In genomic region chr9:34547960-34548603, GRCh38 we compare ENCODE assay signal across 8 cellular contexts. TPM values are rescaled to one million over a fixed set of nuclear protein-coding genes. Genes with fewer than 3 reads are reported as not detected.
DNase-seq lines count a peak whose midpoint lies in the region; ATAC-seq and TF ChIP-seq lines count a peak whose summit lies in the region.

No MANE protein-coding gene starts in this region.

- H3K4me2 ChIP-seq in fibroblast of lung (ENCODE audit: extremely low read depth, insufficient read depth, low read length) = no peak overlapping the region

- intact Hi-C loops in activated CD4-positive, alpha-beta T cell treated with anti-CD3 and anti-CD28 coated beads for 36 hours (cut with DNase I, micrococcal nuclease) = loop anchor here (1.0 to 2.0 kb wide), 6 partner anchors 43 to 144 kb away; no protein-coding TSS in a partner anchor
- intact Hi-C loops in aorta (cut with DNase I) = loop anchor here (2.0 kb wide), 1 partner anchor 43 kb away; no protein-coding TSS in a partner anchor

- no peaks in the 10 kb centered on the region for H3K36me3 Mint-ChIP-seq in activated CD4-positive, alpha-beta T cell treated with anti-CD3 and anti-CD28 coated beads for 36 hours (ENCODE audit: low read depth)
- no peaks in the 10 kb centered on the region for H3K36me3 Mint-ChIP-seq in activated CD8-positive, alpha-beta memory T cell treated with anti-CD3 and anti-CD28 coated beads, Interleukin-2, amount 10 ng/mL, durations not matched to agents 7 days and 5 days
- H3K36me3 Mint-ChIP-seq in naive B cell = no peaks in the 10 kb centered on the region

- WGBS in aorta, 2 donors = 11 to 17% methylated on average over 13 of the region's 13 CpGs

- no peaks in the 10 kb centered on the region for H3K36me3 ChIP-seq in fibroblast of lung (ENCODE audit: control insufficient read depth, insufficient read depth, low read length)
- H3K36me3 ChIP-seq in aorta (ENCODE audit: control insufficient read depth in 1 of 2, insufficient read depth in 2 of 2, low read length in 1 of 2) = no peaks in the 10 kb centered on the region

- no peaks in the 10 kb centered on the region for H3K79me2 ChIP-seq in fibroblast of lung (ENCODE audit: control insufficient read depth, insufficient read depth, low read length)

- H2AFZ ChIP-seq in fibroblast of lung (ENCODE audit: low read length) = no peak overlapping the region

- peaks cover 2% of the 10 kb centered on the region for H3K27me3 ChIP-seq in fibroblast of lung (ENCODE audit: control insufficient read depth, insufficient read depth, low read length)
- no peaks in the 10 kb centered on the region for H3K27me3 ChIP-seq in aorta (ENCODE audit: control insufficient read depth in 1 of 2, insufficient read depth in 2 of 2, low read length in 1 of 2)

- H3K9me3 ChIP-seq in fibroblast of lung (ENCODE audit: control insufficient read depth, insufficient read depth, low read depth, low read length) (no peaks in the 10 kb centered on the region), aorta (ENCODE audit: control insufficient read depth, low read length) (no peaks in the 10 kb centered on the region)

- H3K4me3 Mint-ChIP-seq in activated CD4-positive, alpha-beta T cell treated with anti-CD3 and anti-CD28 coated beads for 36 hours = no peak overlapping the region
- no peak overlapping the region for H3K4me3 Mint-ChIP-seq in activated CD8-positive, alpha-beta memory T cell treated with anti-CD3 and anti-CD28 coated beads, Interleukin-2, amount 10 ng/mL, durations not matched to agents 7 days and 5 days
- H3K4me3 Mint-ChIP-seq in naive B cell = no peak overlapping the region

- CTCF ChIA-PET in activated CD4-positive, alpha-beta T cell treated with anti-CD3 and anti-CD28 coated beads for 36 hours (lab: Charles Lee) = interaction anchor here (0.6 to 2.6 kb wide), 14 partner anchors 21 to 255 kb away, joined by 3 to 17 read pairs (median 3); no protein-coding TSS in a partner anchor
- CTCF ChIA-PET in activated CD8-positive, alpha-beta memory T cell treated with anti-CD3 and anti-CD28 coated beads, Interleukin-2, amount 10 ng/mL, durations not matched to agents 7 days and 5 days (lab: Charles Lee) = interaction anchor here (0.6 to 2.1 kb wide), 16 partner anchors 9 to 985 kb away, joined by 3 to 13 read pairs (median 5); partner anchors contain the start of genes DCTN3 and RPP25L

- H3K27ac Mint-ChIP-seq in activated CD4-positive, alpha-beta T cell treated with anti-CD3 and anti-CD28 coated beads for 36 hours = no peak overlapping the region
- no peak overlapping the region for H3K27ac Mint-ChIP-seq in activated CD8-positive, alpha-beta memory T cell treated with anti-CD3 and anti-CD28 coated beads, Interleukin-2, amount 10 ng/mL, durations not matched to agents 7 days and 5 days
- no peak overlapping the region for H3K27ac Mint-ChIP-seq in naive B cell

- no peaks in the 10 kb centered on the region for H3K9me3 Mint-ChIP-seq in activated CD4-positive, alpha-beta T cell treated with anti-CD3 and anti-CD28 coated beads for 36 hours (ENCODE audit: low read depth)
- no peaks in the 10 kb centered on the region for H3K9me3 Mint-ChIP-seq in activated CD8-positive, alpha-beta memory T cell treated with anti-CD3 and anti-CD28 coated beads, Interleukin-2, amount 10 ng/mL, durations not matched to agents 7 days and 5 days (ENCODE audit: low read depth)
- no peaks in the 10 kb centered on the region for H3K9me3 Mint-ChIP-seq in naive B cell

- H3K4me1 Mint-ChIP-seq in activated CD4-positive, alpha-beta T cell treated with anti-CD3 and anti-CD28 coated beads for 36 hours = no peaks in the 10 kb centered on the region
- no peaks in the 10 kb centered on the region for H3K4me1 Mint-ChIP-seq in activated CD8-positive, alpha-beta memory T cell treated with anti-CD3 and anti-CD28 coated beads, Interleukin-2, amount 10 ng/mL, durations not matched to agents 7 days and 5 days
- peaks cover 0 to 4% (median 0%) of the 10 kb centered on the region in 3 donors for H3K4me1 Mint-ChIP-seq in naive B cell

- ATAC-seq in activated CD4-positive, alpha-beta T cell treated with anti-CD3 and anti-CD28 coated beads for 36 hours = peak; percentile 71
- ATAC-seq in activated CD8-positive, alpha-beta memory T cell treated with anti-CD3 and anti-CD28 coated beads, Interleukin-2, amount 10 ng/mL, durations not matched to agents 7 days and 5 days = peak; percentile 48
- ATAC-seq in naive B cell (ENCODE audit: low read depth in 2 of 2) = peak in 1 of 2 donors; percentile 47
- ATAC-seq in aorta (ENCODE audit: low FRiP score) = peak; percentile 84
- no peak for ATAC-seq in GM18868 (IDR thresholded peaks at IDR 0.05; ENCODE audit: unreplicated experiment)

- no peaks in the 10 kb centered on the region for H3K4me1 ChIP-seq in fibroblast of lung (ENCODE audit: control insufficient read depth, extremely low read depth, insufficient read depth, low read length)
- no peaks in the 10 kb centered on the region for H3K4me1 ChIP-seq in aorta (ENCODE audit: control insufficient read depth in 1 of 2, insufficient read depth in 2 of 2, low read length in 2 of 2)

- H3K4me3 ChIP-seq in fibroblast of lung (replicated peaks in 1 of 4; ENCODE audit: control extremely low read depth in 1 of 4, insufficient read depth in 1 of 4, low read depth in 3 of 4, low read length in 4 of 4) = no peak overlapping the region
- no peak overlapping the region for H3K4me3 ChIP-seq in aorta (ENCODE audit: low read length in 2 of 2)

- POLR2A ChIA-PET in activated CD4-positive, alpha-beta T cell treated with anti-CD3 and anti-CD28 coated beads for 36 hours (lab: Charles Lee) = no interaction called here

- peak; percentile 81 to 85 for TF ChIP-seq CTCF in fibroblast of lung (conservative IDR thresholded peaks at IDR 0.05 in 1 of 2, IDR thresholded peaks at IDR 0.05 in 1 of 2; ENCODE audit: low read depth in 1 of 2, low read length in 2 of 2)

- peak; percentile 69 for DNase-seq in activated CD4-positive, alpha-beta T cell treated with anti-CD3 and anti-CD28 coated beads for 36 hours
- no peak for DNase-seq in activated CD4-positive, alpha-beta T cell treated with anti-CD3 and anti-CD28 coated beads for 1 hour
- DNase-seq in NCI-H2171 (lab: John Stamatoyannopoulos, UW) = peak; percentile 20
- DNase-seq in activated CD8-positive, alpha-beta memory T cell treated with anti-CD3 and anti-CD28 coated beads, Interleukin-2, amount 10 ng/mL, durations not matched to agents 7 days and 5 days = no peak
- DNase-seq in fibroblast of lung (ENCODE audit: low read depth in 2 of 2) = peak; percentile 35 to 55
- DNase-seq in naive B cell = peak; percentile 18
- peak; percentile 83 to 91 for DNase-seq in aorta

- no peak overlapping the region for H3K27ac ChIP-seq in fibroblast of lung (ENCODE audit: insufficient read depth, low read length)
- no peak overlapping the region for H3K27ac ChIP-seq in aorta (ENCODE audit: low read depth in 1 of 2, low read length in 2 of 2)

- no peak overlapping the region for H3K9ac ChIP-seq in fibroblast of lung (ENCODE audit: insufficient read depth, low read length)

- no peaks in the 10 kb centered on the region for H4K20me1 ChIP-seq in fibroblast of lung (ENCODE audit: control insufficient read depth, extremely low read depth, insufficient read depth, low read length)

- peaks cover 7% of the 10 kb centered on the region for H3K27me3 Mint-ChIP-seq in activated CD4-positive, alpha-beta T cell treated with anti-CD3 and anti-CD28 coated beads for 36 hours
- peaks cover 18% of the 10 kb centered on the region for H3K27me3 Mint-ChIP-seq in activated CD8-positive, alpha-beta memory T cell treated with anti-CD3 and anti-CD28 coated beads, Interleukin-2, amount 10 ng/mL, durations not matched to agents 7 days and 5 days
- H3K27me3 Mint-ChIP-seq in naive B cell = peaks cover 26 to 48% (median 39%) of the 10 kb centered on the region in 3 donors

RNA-seq across cellular contexts. Expression of gene ENHO, which starts 25.3 kb away (rescaled TPM):
- total RNA-seq in activated CD4-positive, alpha-beta T cell treated with anti-CD3 and anti-CD28 coated beads for 36 hours = not detected
- not detected for total RNA-seq in activated CD8-positive, alpha-beta memory T cell treated with anti-CD3 and anti-CD28 coated beads, Interleukin-2, amount 10 ng/mL, durations not matched to agents 7 days and 5 days
- total RNA-seq in fibroblast of lung = under 0.01 TPM in 1 of 2 replicates, not detected in the other
- polyA plus RNA-seq in fibroblast of lung = 0.07 TPM in 1 of 2 replicates, not detected in the other
- polyA plus RNA-seq in fibroblast of lung (2012) = 0.21 TPM in 1 of 2 replicates, not detected in the other
- not detected in 2 replicates for polyA minus RNA-seq in fibroblast of lung (ENCODE audit: low replicate concordance)
- polyA plus RNA-seq in naive B cell (ENCODE audit: low read depth in 6 of 6) = not detected
- not detected for total RNA-seq in aorta
- polyA plus RNA-seq in aorta = not detected

RNA-seq across cellular contexts. Expression of gene CNTFR, which starts 41.4 kb away (rescaled TPM):
- not detected for total RNA-seq in activated CD4-positive, alpha-beta T cell treated with anti-CD3 and anti-CD28 coated beads for 36 hours
- not detected for total RNA-seq in activated CD8-positive, alpha-beta memory T cell treated with anti-CD3 and anti-CD28 coated beads, Interleukin-2, amount 10 ng/mL, durations not matched to agents 7 days and 5 days
- total RNA-seq in fibroblast of lung (0.26 TPM in 1 of 2 replicates, not detected in the other), aorta (1 to 10 TPM; 4.2 to 9.9 TPM)
- polyA plus RNA-seq in fibroblast of lung (0.18 TPM in 1 of 2 replicates, not detected in the other), naive B cell (ENCODE audit: low read depth in 6 of 6) (not detected), aorta (1 to 10 TPM in 1 of 2 donors, under 1 TPM in 1; 0.10 to 1.4 TPM)
- polyA plus RNA-seq in fibroblast of lung (2012) = 0.06 TPM in 1 of 2 replicates, not detected in the other
- not detected in 2 replicates for polyA minus RNA-seq in fibroblast of lung (ENCODE audit: low replicate concordance)

Comparison
In these comparisons a context has a peak if more than half of its experiments do, and no peak if none do; other contexts are left out.
1. DNase-seq: peak in activated CD4-positive, alpha-beta T cell treated with anti-CD3 and anti-CD28 coated beads for 36 hours (single experiment), NCI-H2171 (single experiment), fibroblast of lung (2 of 2), naive B cell (single experiment) and aorta (2 of 2); none in activated CD4-positive, alpha-beta T cell treated with anti-CD3 and anti-CD28 coated beads for 1 hour (single experiment) and activated CD8-positive, alpha-beta memory T cell treated with anti-CD3 and anti-CD28 coated beads, Interleukin-2, amount 10 ng/mL, durations not matched to agents 7 days and 5 days (single experiment).